9 cellular contexts compared by ENCODE assay signal in genomic region chr17:42761638-42762037, GRCh38. TPM values are rescaled to one million over a fixed set of nuclear protein-coding genes. Genes with fewer than 3 reads are reported as not detected.
DNase-seq lines count a peak whose midpoint lies in the region; ATAC-seq and TF ChIP-seq lines count a peak whose summit lies in the region.
"Had no signal": no experiment of that assay in that cellular context is flagged by ENCODE, and none has a peak within 500 bp of the region (broad histone marks: within the 10 kb centered on the region; RNA-seq: fewer than 3 reads in every experiment).

No MANE protein-coding gene starts in this region.

- no peaks in the 10 kb centered on the region for H3K9me3 Mint-ChIP-seq in IgD-negative memory B cell
- H3K9me3 Mint-ChIP-seq in central memory CD8-positive, alpha-beta T cell: no peaks in the 10 kb centered on the region

- no peak overlapping the region for H3K4ac ChIP-seq in mesendoderm (ENCODE audit: low read depth, low read length)

- no peak for ATAC-seq in central memory CD8-positive, alpha-beta T cell (replicated peaks; ENCODE audit: extremely low read depth, poor library complexity, severe bottlenecking)

- peak overlapping the region; percentile 22 for H3K18ac ChIP-seq in mesendoderm (ENCODE audit: low read length)

- no peaks in the 10 kb centered on the region for H3K79me1 ChIP-seq in mesendoderm (ENCODE audit: low read length)

- WGBS in mesendoderm (ENCODE audit: extremely low coverage, insufficient coverage, low lambda C conversion rate): no CpG with 5 or more reads among the region's 12 CpGs
- 29 to 35% methylated on average over 12 of the region's 12 CpGs for WGBS in testis, 2 donors

- peak overlapping the region; percentile 85 for H3K56ac ChIP-seq in mesendoderm (ENCODE audit: low read length)

- TF ChIP-seq CTCF in testis (IDR thresholded peaks at IDR 0.05): no peak

- no peak overlapping the region for H4K5ac ChIP-seq in mesendoderm (ENCODE audit: low read length)

- H3K4me1 ChIP-seq in mesendoderm (ENCODE audit: control insufficient read depth, low read depth, low read length) (peaks cover 2% of the 10 kb centered on the region), testis (peaks cover 7% of the 10 kb centered on the region)

- no peaks in the 10 kb centered on the region for H3K79me2 ChIP-seq in mesendoderm (ENCODE audit: control insufficient read depth, insufficient read depth, low read length)

- H2BK15ac ChIP-seq in mesendoderm (replicated peaks; ENCODE audit: low read depth): no peak overlapping the region

- H3K36me3 ChIP-seq in mesendoderm (ENCODE audit: control insufficient read depth, insufficient read depth, low read length): no peaks in the 10 kb centered on the region
- H3K36me3 ChIP-seq in testis (ENCODE audit: low read depth, missing control alignments): no peaks in the 10 kb centered on the region

- H3K23ac ChIP-seq in mesendoderm (ENCODE audit: low read length): no peak overlapping the region

- H3K4me3 ChIP-seq in mesendoderm (ENCODE audit: low read length) (no peak overlapping the region), testis (peak overlapping the region; percentile 56 to 61)

- DNase-seq in central memory CD8-positive, alpha-beta T cell (ENCODE audit: low spot score in 2 of 2): no peak
- no peak for DNase-seq in mesendoderm
- no peak for DNase-seq in testis
- no peak for DNase-seq in NK-92 treated with Interleukin-12 subunit alpha and Interleukin-12 subunit beta, amount 100 ng/mL, for 24 hours (lab: John Stamatoyannopoulos, UW)
- no peak for DNase-seq in cerebellum (ENCODE audit: low spot score)
- no peak for DNase-seq in dedifferentiated amniotic fluid mesenchymal stem cell (ENCODE audit: extremely low spot score)

- no peak for TF ChIP-seq POLR2A in testis (IDR thresholded peaks at IDR 0.05)

- no peak overlapping the region for H2BK120ac ChIP-seq in mesendoderm (ENCODE audit: low read depth, low read length)

- no peaks in the 10 kb centered on the region for H3K36me3 Mint-ChIP-seq in IgD-negative memory B cell
- peaks cover 3% of the 10 kb centered on the region for H3K36me3 Mint-ChIP-seq in central memory CD8-positive, alpha-beta T cell (ENCODE audit: insufficient read depth)

- H4K8ac ChIP-seq in mesendoderm (ENCODE audit: low read depth, low read length): no peak overlapping the region

- peak overlapping the region; percentile 70 for H3K9ac ChIP-seq in mesendoderm (ENCODE audit: low read length)

- peak overlapping the region; percentile 65 for H2AK5ac ChIP-seq in mesendoderm (ENCODE audit: low read length)

- H3K4me1 Mint-ChIP-seq in IgD-negative memory B cell: peaks cover 8 to 10% (median 10%) of the 10 kb centered on the region in 3 donors
- H3K4me1 Mint-ChIP-seq in central memory CD8-positive, alpha-beta T cell: no peaks in the 10 kb centered on the region

- peak overlapping the region in 1 of 3 donors; percentile 71 for H3K27ac Mint-ChIP-seq in IgD-negative memory B cell
- H3K27ac Mint-ChIP-seq in central memory CD8-positive, alpha-beta T cell (ENCODE audit: low read depth): no peak overlapping the region

- H3K27ac ChIP-seq in mesendoderm (ENCODE audit: low read depth, low read length): no peak overlapping the region
- H3K27ac ChIP-seq in testis: peak overlapping the region; percentile 68 to 69

- no peaks in the 10 kb centered on the region for H3K27me3 ChIP-seq in mesendoderm (ENCODE audit: insufficient read depth, low read length, poor library complexity)
- H3K27me3 ChIP-seq in testis: no peaks in the 10 kb centered on the region

- peak overlapping the region; percentile 75 for H3K4me2 ChIP-seq in mesendoderm (ENCODE audit: low read length)

- intact Hi-C loops in testis (cut with DNase I; ENCODE audit: low total_unique reads): loop anchor here (5.0 kb wide), 1 partner anchor 39 kb away; no protein-coding TSS in a partner anchor

- peaks cover 41% of the 10 kb centered on the region for H3K27me3 Mint-ChIP-seq in IgD-negative memory B cell
- peaks cover 69% of the 10 kb centered on the region for H3K27me3 Mint-ChIP-seq in central memory CD8-positive, alpha-beta T cell

- H3K4me3 Mint-ChIP-seq in IgD-negative memory B cell: peak overlapping the region in 3 of 4 donors; percentile 37 to 81 (median 65)
- peak overlapping the region; percentile 47 for H3K4me3 Mint-ChIP-seq in central memory CD8-positive, alpha-beta T cell

- H2BK5ac ChIP-seq in mesendoderm (ENCODE audit: low read length): no peak overlapping the region

- no peaks in the 10 kb centered on the region for H3K9me3 ChIP-seq in testis

RNA-seq across cellular contexts. Expression of gene RAMP2, which starts 0.6 kb away (rescaled TPM):
- polyA plus RNA-seq in IgD-negative memory B cell (not detected), testis (ENCODE audit: insufficient read depth, low read depth, low replicate concordance) (38.2 TPM)
- 12.7 TPM for polyA plus RNA-seq in mesendoderm (2013, experiment 1 of 2)
- 12.9 TPM for polyA plus RNA-seq in mesendoderm (2013, experiment 2 of 2)
- total RNA-seq in testis (10 to 100 TPM in 1 of 2 donors, 1 to 10 TPM in 1; 6.9 to 14.6 TPM), cerebellum (8.7 TPM)
- total RNA-seq: renal cortical epithelial cell; T-helper 2 cell treated with Interferon-gamma antibody and Interleukin-4, amounts not matched to agents 100 ng/mL and 5 ng/mL, for 36 hours had no signal

RNA-seq across cellular contexts. Expression of gene VPS25, which starts 11.6 kb away (rescaled TPM):
- polyA plus RNA-seq in IgD-negative memory B cell (45.6 TPM), testis (ENCODE audit: insufficient read depth, low read depth, low replicate concordance) (64.1 TPM)
- polyA plus RNA-seq in mesendoderm (2013, experiment 1 of 2): 83.2 TPM
- polyA plus RNA-seq in mesendoderm (2013, experiment 2 of 2): 84.4 TPM
- total RNA-seq in testis (10 to 100 TPM; 48.3 to 51.8 TPM), cerebellum (24.5 TPM)

RNA-seq across cellular contexts. Expression of gene EZH1, which starts 16.8 kb away (rescaled TPM):
- polyA plus RNA-seq in IgD-negative memory B cell (37.4 TPM), testis (ENCODE audit: insufficient read depth, low read depth, low replicate concordance) (28.1 TPM)
- 6.3 TPM for polyA plus RNA-seq in mesendoderm (2013, experiment 1 of 2)
- 6.4 TPM for polyA plus RNA-seq in mesendoderm (2013, experiment 2 of 2)
- total RNA-seq in testis (10 to 100 TPM; 53.7 to 59.4 TPM), cerebellum (38.0 TPM)

RNA-seq across cellular contexts. Expression of gene WNK4, which starts 18.8 kb away (rescaled TPM):
- polyA plus RNA-seq in IgD-negative memory B cell (not detected), testis (ENCODE audit: insufficient read depth, low read depth, low replicate concordance) (2.8 TPM)
- polyA plus RNA-seq in mesendoderm (2013, experiment 1 of 2): 0.28 TPM
- 0.28 TPM for polyA plus RNA-seq in mesendoderm (2013, experiment 2 of 2)
- total RNA-seq in testis (1 to 10 TPM; 1.4 to 2.3 TPM), cerebellum (0.82 TPM)

RNA-seq across cellular contexts. Expression of gene COA3, which starts 36.9 kb away (rescaled TPM):
- polyA plus RNA-seq in IgD-negative memory B cell: 117 TPM
- 90.6 TPM for polyA plus RNA-seq in mesendoderm (2013, experiment 1 of 2)
- 88.1 TPM for polyA plus RNA-seq in mesendoderm (2013, experiment 2 of 2)
- 10 to 100 TPM; 43.0 to 49.2 TPM for total RNA-seq in testis
- polyA plus RNA-seq in testis (ENCODE audit: insufficient read depth, low read depth, low replicate concordance): 52.7 TPM
- total RNA-seq in cerebellum: 60.6 TPM
